Comparison of ENCODE assay signal across 14 cellular contexts in genomic region chr19:1292419-1293151, GRCh38. TPM values are rescaled to one million over a fixed set of nuclear protein-coding genes. Genes with fewer than 3 reads are reported as not detected.
"Had no signal": no experiment of that assay in that cellular context is flagged by ENCODE, and none has a peak within 500 bp of the region (broad histone marks: within the 10 kb centered on the region; RNA-seq: fewer than 3 reads in every experiment).

No MANE protein-coding gene starts in this region.

- H3K36me3 ChIP-seq: esophagus muscularis mucosa, ovary had no signal

- H3K9me3 ChIP-seq: esophagus muscularis mucosa, ovary had no signal

- H3K4me3 Mint-ChIP-seq: activated naive CD8-positive, alpha-beta T cell; activated T-cell treated with anti-CD3 and anti-CD28 coated beads, Interleukin-2, amount 50 U/mL, for 4 hours; nephron progenitor cell had no signal

- H3K9me3 Mint-ChIP-seq: activated T-cell treated with anti-CD3 and anti-CD28 coated beads, Interleukin-2, amount 50 U/mL, for 4 hours; nephron progenitor cell had no signal

- H3K4me3 ChIP-seq: esophagus muscularis mucosa, lung, ovary had no signal

- ATAC-seq: activated T-cell treated with anti-CD3 and anti-CD28 coated beads, Interleukin-2, amount 50 U/mL, for 4 hours; left cardiac atrium had no signal

- H3K27ac ChIP-seq: dorsolateral prefrontal cortex, esophagus muscularis mucosa, ovary had no signal

- H3K36me3 Mint-ChIP-seq: activated naive CD8-positive, alpha-beta T cell had no signal

- DNase-seq: activated CD4-positive, alpha-beta T cell treated with anti-CD3 and anti-CD28 coated beads, Interleukin-2, amount 50 U/mL, for 4 hours; activated CD4-positive, CD25-positive, alpha-beta regulatory T cell treated with anti-CD3 and anti-CD28 coated beads, Interleukin-2, amount 50 U/mL, for 72 hours; activated effector memory CD4-positive, alpha-beta T cell treated with anti-CD3 and anti-CD28 coated beads, Interleukin-2, amount 50 U/mL, for 16 hours; activated T-cell treated with anti-CD3 and anti-CD28 coated beads, Interleukin-2, amount 50 U/mL, for 4 hours; dorsolateral prefrontal cortex; left cardiac atrium; nephron progenitor cell; ovary; stimulated activated CD4-positive, alpha-beta T cell treated with anti-CD3 and anti-CD28 coated beads, Interleukin-15, amount 100 ng/mL, for 24 hours; stimulated activated CD4-positive, alpha-beta T cell treated with anti-CD3 and anti-CD28 coated beads, Interleukin-4, amount 100 ng/mL, for 4 hours had no signal

- H3K27ac Mint-ChIP-seq: activated naive CD8-positive, alpha-beta T cell; nephron progenitor cell had no signal

RNA-seq across cellular contexts. Expression of gene EFNA2, which starts 6.9 kb away (rescaled TPM):
- total RNA-seq: activated T-cell treated with anti-CD3 and anti-CD28 coated beads, Interleukin-2, amount 50 U/mL, for 4 hours; esophagus muscularis mucosa; fibroblast of villous mesenchyme; left cardiac atrium; ovary had no signal
- polyA plus RNA-seq: lung had no signal
